In the genomic region with DNA sequence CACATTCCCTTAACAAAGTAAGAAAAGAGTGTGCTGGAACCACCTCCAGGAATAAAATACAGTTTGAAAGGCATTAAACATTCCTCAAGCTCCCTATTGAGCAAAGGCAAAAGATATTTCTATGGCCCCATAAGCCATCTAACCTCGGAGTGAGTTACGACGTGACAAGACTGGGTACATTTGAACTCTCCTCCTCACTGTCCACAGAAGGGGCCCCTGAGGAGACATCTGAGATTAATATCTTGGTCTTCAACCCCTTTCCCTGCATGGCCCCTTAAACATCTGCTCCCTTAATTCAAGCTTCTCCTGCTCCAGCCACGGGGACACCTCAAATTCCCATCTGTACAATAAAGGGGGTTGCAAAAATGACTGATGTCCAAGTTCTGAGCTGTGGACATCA, we compare ENCODE assay signal across 1 cellular context.
TF ChIP-seq lines count a peak whose summit lies in the region.

No MANE protein-coding gene starts in this region.

TF ChIP-seq in endothelial cell of umbilical vein, 7 proteins besides CTCF, POLR2A, EP300 and RAD21 (continued from another document):
- TF ChIP-seq JUN (IDR thresholded peaks at IDR 0.05; ENCODE audit: borderline replicate concordance, insufficient read depth, insufficient read length, low read depth) = no peak
- no peak for TF ChIP-seq GATA2 (IDR thresholded peaks at IDR 0.05; ENCODE audit: insufficient read depth, insufficient read length, low read depth, low read length)
